ENCODE assay signal across 12 cellular contexts in the genomic region with DNA sequence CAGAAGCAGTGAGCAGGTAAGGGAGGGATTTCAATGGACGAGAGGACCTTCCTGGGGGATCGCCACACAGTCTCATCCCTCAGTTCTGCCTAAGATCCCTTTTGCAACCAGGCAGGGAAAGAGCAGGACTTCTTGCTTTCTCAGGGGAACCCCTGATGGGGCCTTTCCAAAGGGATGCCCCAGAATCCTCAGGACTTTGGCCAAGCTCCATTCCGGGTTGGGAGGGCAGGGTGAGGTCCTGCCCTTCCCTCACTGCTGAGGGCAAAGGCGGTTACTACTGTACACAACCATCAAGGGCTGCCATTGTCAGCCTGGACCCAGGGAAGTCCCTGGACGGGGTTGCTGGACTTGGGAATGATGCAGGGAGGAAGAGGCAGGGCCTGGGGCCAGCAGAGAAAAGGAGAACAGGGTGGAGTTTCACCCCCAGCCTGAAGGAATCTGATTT. TPM values are rescaled to one million over a fixed set of nuclear protein-coding genes. Genes with fewer than 3 reads are reported as not detected.
DNase-seq lines count a peak whose midpoint lies in the region; ATAC-seq and TF ChIP-seq lines count a peak whose summit lies in the region.
"Had no signal": no experiment of that assay in that cellular context is flagged by ENCODE, and none has a peak within 500 bp of the region (broad histone marks: within the 10 kb centered on the region; RNA-seq: fewer than 3 reads in every experiment).

No MANE protein-coding gene starts in this region.

- H3K36me3 Mint-ChIP-seq in activated naive CD4-positive, alpha-beta T cell treated with anti-CD3 and anti-CD28 coated beads, Interleukin-2, amount 50 U/mL, for 24 hours: peaks cover 19% of the 10 kb centered on the region
- peaks cover 46% of the 10 kb centered on the region for H3K36me3 Mint-ChIP-seq in effector memory CD8-positive, alpha-beta T cell (ENCODE audit: insufficient read depth)

- H3K36me3 ChIP-seq in upper lobe of right lung: no peaks in the 10 kb centered on the region
- H3K36me3 ChIP-seq: breast epithelium had no signal

- intact Hi-C loops in upper lobe of right lung (cut with DNase I): no loop called here

- H3K27me3 Mint-ChIP-seq in activated naive CD4-positive, alpha-beta T cell treated with anti-CD3 and anti-CD28 coated beads, Interleukin-2, amount 50 U/mL, for 24 hours: no peaks in the 10 kb centered on the region
- H3K27me3 Mint-ChIP-seq in effector memory CD8-positive, alpha-beta T cell: no peaks in the 10 kb centered on the region
- H3K27me3 Mint-ChIP-seq: naive B cell had no signal

- H3K4me1 ChIP-seq in upper lobe of right lung: peaks cover 33% of the 10 kb centered on the region
- H3K4me1 ChIP-seq: breast epithelium had no signal

- peak overlapping the region; percentile 35 for H3K27ac Mint-ChIP-seq in activated naive CD4-positive, alpha-beta T cell treated with anti-CD3 and anti-CD28 coated beads, Interleukin-2, amount 50 U/mL, for 24 hours
- peak overlapping the region; percentile 72 to 89 for H3K27ac Mint-ChIP-seq in effector memory CD8-positive, alpha-beta T cell

- H3K27ac ChIP-seq in upper lobe of right lung: peak overlapping the region; percentile 47

- no peak for DNase-seq in activated naive CD4-positive, alpha-beta T cell treated with Interleukin-2 at 50 U/mL for 16 hours
- DNase-seq in effector memory CD8-positive, alpha-beta T cell: no peak
- DNase-seq in lung microvascular endothelial cell (ENCODE audit: low read depth in 2 of 2) (peak; percentile 48 to 72), upper lobe of right lung (peak; percentile 54), glomerular visceral epithelial cell (ENCODE audit: extremely low spot score) (no peak), NCI-H1105 treated with DMSO at 0.1 percent for 48 hours (lab: John Stamatoyannopoulos, UW) (no peak)
- DNase-seq in central memory CD4-positive, alpha-beta T cell: no peak
- DNase-seq: AML-193, naive B cell, NCI-H1436 had no signal

- TF ChIP-seq CTCF in upper lobe of right lung (IDR thresholded peaks at IDR 0.05): no peak

- H3K4me1 Mint-ChIP-seq in activated naive CD4-positive, alpha-beta T cell treated with anti-CD3 and anti-CD28 coated beads, Interleukin-2, amount 50 U/mL, for 24 hours: peaks cover 67% of the 10 kb centered on the region
- H3K4me1 Mint-ChIP-seq in effector memory CD8-positive, alpha-beta T cell (ENCODE audit: low read depth in 2 of 2): peaks cover 40 to 44% of the 10 kb centered on the region in 2 donors

- H3K4me3 Mint-ChIP-seq in activated naive CD4-positive, alpha-beta T cell treated with anti-CD3 and anti-CD28 coated beads, Interleukin-2, amount 50 U/mL, for 24 hours: no peak overlapping the region
- peak overlapping the region in 1 of 2 donors; percentile 54 for H3K4me3 Mint-ChIP-seq in effector memory CD8-positive, alpha-beta T cell

- H3K9me3 ChIP-seq in upper lobe of right lung: no peaks in the 10 kb centered on the region
- H3K9me3 ChIP-seq: breast epithelium had no signal

- no peaks in the 10 kb centered on the region for H3K27me3 ChIP-seq in upper lobe of right lung
- H3K27me3 ChIP-seq: breast epithelium had no signal

- ATAC-seq in effector memory CD8-positive, alpha-beta T cell (replicated peaks): no peak
- ATAC-seq in upper lobe of right lung: peak; percentile 33

- H3K4me3 ChIP-seq in upper lobe of right lung: no peak overlapping the region
- H3K4me3 ChIP-seq: breast epithelium had no signal

- no peaks in the 10 kb centered on the region for H3K9me3 Mint-ChIP-seq in activated naive CD4-positive, alpha-beta T cell treated with anti-CD3 and anti-CD28 coated beads, Interleukin-2, amount 50 U/mL, for 24 hours
- no peaks in the 10 kb centered on the region for H3K9me3 Mint-ChIP-seq in effector memory CD8-positive, alpha-beta T cell
- H3K9me3 Mint-ChIP-seq: naive B cell had no signal

RNA-seq across cellular contexts. Expression of a gene that starts 9.7 kb away (rescaled TPM):
- total RNA-seq in lung microvascular endothelial cell (0.44 and 0.60 TPM in 2 replicates), upper lobe of right lung (0.43 TPM)

RNA-seq across cellular contexts. Expression of a gene that starts 12.6 kb away (rescaled TPM):
- total RNA-seq in lung microvascular endothelial cell: 257 and 282 TPM in 2 replicates
- 70.5 TPM for total RNA-seq in upper lobe of right lung

RNA-seq across cellular contexts. Expression of a gene that starts 35.1 kb away (rescaled TPM):
- total RNA-seq in lung microvascular endothelial cell (under 0.01 TPM in 1 of 2 replicates, not detected in the other), upper lobe of right lung (not detected)

Comparison
In these comparisons a context has a peak if more than half of its experiments do, and no peak if none do; other contexts are left out.
1. DNase-seq: peak in lung microvascular endothelial cell (2 of 2) and upper lobe of right lung (single experiment); none in activated naive CD4-positive, alpha-beta T cell treated with Interleukin-2 at 50 U/mL for 16 hours (single experiment), effector memory CD8-positive, alpha-beta T cell (0 of 3), glomerular visceral epithelial cell (single experiment), NCI-H1105 treated with DMSO at 0.1 percent for 48 hours (single experiment) and central memory CD4-positive, alpha-beta T cell (single experiment).